ENCODE assay signal across 8 cellular contexts in the genomic region with DNA sequence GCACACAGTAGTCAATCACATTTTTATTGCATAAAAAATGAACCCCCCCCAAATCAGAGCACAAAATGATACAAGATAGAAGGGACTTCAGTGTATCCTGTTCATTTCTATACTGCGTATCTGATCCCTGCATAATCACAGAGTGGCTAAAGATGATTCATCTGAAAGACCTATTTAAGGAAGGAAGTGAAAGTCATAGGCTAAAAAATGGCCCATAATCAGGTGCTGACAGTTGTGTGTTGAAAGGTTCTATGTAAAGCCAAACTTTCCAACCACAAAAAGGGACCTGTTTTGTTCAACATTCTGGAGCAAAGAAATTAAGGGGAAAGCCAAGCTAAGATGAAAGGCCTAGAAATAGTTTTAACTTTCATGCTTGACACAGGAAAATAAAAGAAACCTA.
DNase-seq lines count a peak whose midpoint lies in the region; ATAC-seq and TF ChIP-seq lines count a peak whose summit lies in the region.

No MANE protein-coding gene starts in this region.

- H4K20me1 ChIP-seq in Loucy (ENCODE audit: insufficient read depth, low read length, poor library complexity, severe bottlenecking): no peaks in the 10 kb centered on the region

- peak; percentile 93 for ATAC-seq in GM18511 (IDR thresholded peaks at IDR 0.05; ENCODE audit: unreplicated experiment)
- ATAC-seq in left colon: no peak

- H3K4me2 ChIP-seq in Loucy (ENCODE audit: low read depth, low read length, poor library complexity, severe bottlenecking): peak overlapping the region; percentile 46

- H3K4me1 ChIP-seq in Loucy (ENCODE audit: insufficient read depth, low read length, poor library complexity, severe bottlenecking): peaks cover 11% of the 10 kb centered on the region

- no peak overlapping the region for H3K9ac ChIP-seq in Loucy (ENCODE audit: low read depth, low read length, poor library complexity, severe bottlenecking)

- H3K79me2 ChIP-seq in Loucy (ENCODE audit: insufficient read depth, low read length): no peaks in the 10 kb centered on the region

- DNase-seq in HCEC 1CT: peak; percentile 34
- DNase-seq in dermis microvascular lymphatic vessel endothelial cell (ENCODE audit: low read depth in 2 of 2): peak; percentile 88 to 93
- DNase-seq in stimulated activated CD4-positive, alpha-beta T cell treated with anti-CD3 and anti-CD28 coated beads, Interleukin-12 subunit alpha, Interleukin-12 subunit beta, amount 100 ng/mL, for 4 hours: no peak
- no peak for DNase-seq in NCI-H82 treated with DMSO at 0.1 percent for 48 hours (lab: John Stamatoyannopoulos, UW; ENCODE audit: unreplicated experiment)
- DNase-seq in left colon: no peak
- DNase-seq in ACHN: no peak

- H3K36me3 ChIP-seq in Loucy (ENCODE audit: insufficient read depth, low read length): no peaks in the 10 kb centered on the region

- no peaks in the 10 kb centered on the region for H3K9me3 ChIP-seq in Loucy (ENCODE audit: insufficient read depth, low read depth, low read length)

- H3K9me2 ChIP-seq in Loucy (replicated peaks; ENCODE audit: low read depth, low read length): no peaks in the 10 kb centered on the region

- in situ Hi-C loops in ACHN (cut with HindIII; ENCODE audit: low pct_ligation_motif_present, low pct_unique_long_range_greater_than_20kb, low sequenced_read_pairs): no loop called here

- H3K4me3 ChIP-seq in Loucy (ENCODE audit: low read length, poor library complexity, severe bottlenecking): no peak overlapping the region

- no peak overlapping the region for H2AFZ ChIP-seq in Loucy (ENCODE audit: low read length)

- TF ChIP-seq CTCF in Loucy (conservative IDR thresholded peaks at IDR 0.05; ENCODE audit: low read length): no peak

- H3F3A ChIP-seq in Loucy (ENCODE audit: low read depth): no peaks in the 10 kb centered on the region

- intact Hi-C loops in left colon (cut with DNase I, micrococcal nuclease): no loop called here

- no peaks in the 10 kb centered on the region for H3K27me3 ChIP-seq in Loucy (ENCODE audit: insufficient read depth, low read length, poor library complexity, severe bottlenecking)

Comparison
In these comparisons a context has a peak if more than half of its experiments do, and no peak if none do; other contexts are left out.
1. DNase-seq: peak in HCEC 1CT (single experiment) and dermis microvascular lymphatic vessel endothelial cell (2 of 2); none in stimulated activated CD4-positive, alpha-beta T cell treated with anti-CD3 and anti-CD28 coated beads, Interleukin-12 subunit alpha, Interleukin-12 subunit beta, amount 100 ng/mL, for 4 hours (single experiment), NCI-H82 treated with DMSO at 0.1 percent for 48 hours (single experiment), left colon (0 of 2) and ACHN (single experiment).